ENCODE assay signal across 1 cellular context in the genomic region with DNA sequence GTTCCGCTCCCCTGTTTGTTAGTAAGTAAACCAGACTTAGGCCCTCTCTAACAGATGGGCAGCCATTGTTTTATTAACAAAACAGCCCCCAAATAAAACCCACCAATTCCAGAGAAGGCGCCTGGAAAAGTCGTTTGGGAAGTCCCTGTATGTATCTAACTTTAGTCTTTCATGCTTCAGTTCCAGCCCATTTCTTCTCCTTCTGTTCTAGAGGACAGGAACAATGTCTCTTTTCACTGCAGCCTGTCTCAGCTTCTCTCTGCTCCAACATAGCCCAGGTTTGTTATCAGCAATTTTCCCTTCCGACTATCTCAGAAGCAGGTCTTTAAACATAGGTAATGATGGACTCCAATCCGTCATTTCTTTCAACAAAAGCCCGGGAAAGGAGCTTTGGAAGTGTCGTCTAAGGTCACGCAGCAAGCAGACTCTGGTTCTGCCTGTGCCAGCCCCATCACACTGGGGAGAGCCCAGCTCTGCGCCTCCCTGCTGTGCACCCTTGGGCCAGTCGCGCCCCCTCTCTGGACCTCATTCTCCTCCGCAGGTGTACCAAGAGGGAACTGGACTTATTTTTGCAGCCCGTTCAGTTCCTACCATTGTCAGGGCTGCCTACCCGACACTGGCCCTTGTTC.
TF ChIP-seq lines count a peak whose summit lies in the region.

No MANE protein-coding gene starts in this region.

TF ChIP-seq in GM12878, 131 proteins besides CTCF, POLR2A, EP300 and RAD21 (continued from another document and continues in another):
- TF ChIP-seq LARP7 (IDR thresholded peaks at IDR 0.05), result peak; percentile 67
- TF ChIP-seq MTA2 (IDR thresholded peaks at IDR 0.05; ENCODE audit: low read depth), result no peak
- TF ChIP-seq, protein P1, sequence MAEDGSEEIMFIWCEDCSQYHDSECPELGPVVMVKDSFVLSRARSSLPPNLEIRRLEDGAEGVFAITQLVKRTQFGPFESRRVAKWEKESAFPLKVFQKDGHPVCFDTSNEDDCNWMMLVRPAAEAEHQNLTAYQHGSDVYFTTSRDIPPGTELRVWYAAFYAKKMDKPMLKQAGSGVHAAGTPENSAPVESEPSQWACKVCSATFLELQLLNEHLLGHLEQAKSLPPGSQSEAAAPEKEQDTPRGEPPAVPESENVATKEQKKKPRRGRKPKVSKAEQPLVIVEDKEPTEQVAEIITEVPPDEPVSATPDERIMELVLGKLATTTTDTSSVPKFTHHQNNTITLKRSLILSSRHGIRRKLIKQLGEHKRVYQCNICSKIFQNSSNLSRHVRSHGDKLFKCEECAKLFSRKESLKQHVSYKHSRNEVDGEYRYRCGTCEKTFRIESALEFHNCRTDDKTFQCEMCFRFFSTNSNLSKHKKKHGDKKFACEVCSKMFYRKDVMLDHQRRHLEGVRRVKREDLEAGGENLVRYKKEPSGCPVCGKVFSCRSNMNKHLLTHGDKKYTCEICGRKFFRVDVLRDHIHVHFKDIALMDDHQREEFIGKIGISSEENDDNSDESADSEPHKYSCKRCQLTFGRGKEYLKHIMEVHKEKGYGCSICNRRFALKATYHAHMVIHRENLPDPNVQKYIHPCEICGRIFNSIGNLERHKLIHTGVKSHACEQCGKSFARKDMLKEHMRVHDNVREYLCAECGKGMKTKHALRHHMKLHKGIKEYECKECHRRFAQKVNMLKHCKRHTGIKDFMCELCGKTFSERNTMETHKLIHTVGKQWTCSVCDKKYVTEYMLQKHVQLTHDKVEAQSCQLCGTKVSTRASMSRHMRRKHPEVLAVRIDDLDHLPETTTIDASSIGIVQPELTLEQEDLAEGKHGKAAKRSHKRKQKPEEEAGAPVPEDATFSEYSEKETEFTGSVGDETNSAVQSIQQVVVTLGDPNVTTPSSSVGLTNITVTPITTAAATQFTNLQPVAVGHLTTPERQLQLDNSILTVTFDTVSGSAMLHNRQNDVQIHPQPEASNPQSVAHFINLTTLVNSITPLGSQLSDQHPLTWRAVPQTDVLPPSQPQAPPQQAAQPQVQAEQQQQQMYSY (CRISPR knock-in tag; IDR thresholded peaks at IDR 0.05), result no peak
- TF ChIP-seq RB1 (IDR thresholded peaks at IDR 0.05; ENCODE audit: borderline replicate concordance), result peak; percentile 14; the same call in 1 of the 2 replicates
- TF ChIP-seq RELA (IDR thresholded peaks at IDR 0.05; ENCODE audit: borderline replicate concordance, partially characterized antibody), result peak; percentile 11
- TF ChIP-seq ASH2L (IDR thresholded peaks at IDR 0.05; ENCODE audit: borderline replicate concordance, low read depth), result no peak
- TF ChIP-seq CHD2 (IDR thresholded peaks at IDR 0.05; ENCODE audit: borderline replicate concordance, low read depth, low read length), result no peak
- TF ChIP-seq WRNIP1 (IDR thresholded peaks at IDR 0.05; ENCODE audit: borderline replicate concordance, low read depth, low read length), result peak; percentile 81; the same call in 1 of the 2 replicates
- TF ChIP-seq CREM (IDR thresholded peaks at IDR 0.05; ENCODE audit: low read depth), result no peak
- peak; percentile 36; the same call in 1 of the 3 replicates for TF ChIP-seq POU2F2 (IDR thresholded peaks at IDR 0.05; ENCODE audit: borderline replicate concordance, low read depth, low read length)
- TF ChIP-seq CBX3 (IDR thresholded peaks at IDR 0.05; ENCODE audit: borderline replicate concordance, low read depth), result no peak
- TF ChIP-seq MYB (IDR thresholded peaks at IDR 0.05; ENCODE audit: borderline replicate concordance, low read depth, low read length), result no peak
- TF ChIP-seq ZNF274 (IDR thresholded peaks at IDR 0.05; ENCODE audit: insufficient read depth, insufficient read length), result no peak
- no peak for TF ChIP-seq SMAD1 (IDR thresholded peaks at IDR 0.05; ENCODE audit: low read depth, partially characterized antibody)
- no peak for TF ChIP-seq ZNF622 (IDR thresholded peaks at IDR 0.05)
- 0 out of 2 replicates have a peak, but pooled peaks have one; percentile 60 for TF ChIP-seq STAT1 (conservative IDR thresholded peaks at IDR 0.05)
- TF ChIP-seq GATAD2B (conservative IDR thresholded peaks at IDR 0.05; ENCODE audit: low read depth), result peak; percentile 8; the same call in 1 of the 2 replicates
- TF ChIP-seq, protein P2, sequence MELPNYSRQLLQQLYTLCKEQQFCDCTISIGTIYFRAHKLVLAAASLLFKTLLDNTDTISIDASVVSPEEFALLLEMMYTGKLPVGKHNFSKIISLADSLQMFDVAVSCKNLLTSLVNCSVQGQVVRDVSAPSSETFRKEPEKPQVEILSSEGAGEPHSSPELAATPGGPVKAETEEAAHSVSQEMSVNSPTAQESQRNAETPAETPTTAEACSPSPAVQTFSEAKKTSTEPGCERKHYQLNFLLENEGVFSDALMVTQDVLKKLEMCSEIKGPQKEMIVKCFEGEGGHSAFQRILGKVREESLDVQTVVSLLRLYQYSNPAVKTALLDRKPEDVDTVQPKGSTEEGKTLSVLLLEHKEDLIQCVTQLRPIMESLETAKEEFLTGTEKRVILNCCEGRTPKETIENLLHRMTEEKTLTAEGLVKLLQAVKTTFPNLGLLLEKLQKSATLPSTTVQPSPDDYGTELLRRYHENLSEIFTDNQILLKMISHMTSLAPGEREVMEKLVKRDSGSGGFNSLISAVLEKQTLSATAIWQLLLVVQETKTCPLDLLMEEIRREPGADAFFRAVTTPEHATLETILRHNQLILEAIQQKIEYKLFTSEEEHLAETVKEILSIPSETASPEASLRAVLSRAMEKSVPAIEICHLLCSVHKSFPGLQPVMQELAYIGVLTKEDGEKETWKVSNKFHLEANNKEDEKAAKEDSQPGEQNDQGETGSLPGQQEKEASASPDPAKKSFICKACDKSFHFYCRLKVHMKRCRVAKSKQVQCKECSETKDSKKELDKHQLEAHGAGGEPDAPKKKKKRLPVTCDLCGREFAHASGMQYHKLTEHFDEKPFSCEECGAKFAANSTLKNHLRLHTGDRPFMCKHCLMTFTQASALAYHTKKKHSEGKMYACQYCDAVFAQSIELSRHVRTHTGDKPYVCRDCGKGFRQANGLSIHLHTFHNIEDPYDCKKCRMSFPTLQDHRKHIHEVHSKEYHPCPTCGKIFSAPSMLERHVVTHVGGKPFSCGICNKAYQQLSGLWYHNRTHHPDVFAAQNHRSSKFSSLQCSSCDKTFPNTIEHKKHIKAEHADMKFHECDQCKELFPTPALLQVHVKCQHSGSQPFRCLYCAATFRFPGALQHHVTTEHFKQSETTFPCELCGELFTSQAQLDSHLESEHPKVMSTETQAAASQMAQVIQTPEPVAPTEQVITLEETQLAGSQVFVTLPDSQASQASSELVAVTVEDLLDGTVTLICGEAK (IDR thresholded peaks at IDR 0.05; ENCODE audit: borderline replicate concordance), result no peak
- TF ChIP-seq, protein P3, sequence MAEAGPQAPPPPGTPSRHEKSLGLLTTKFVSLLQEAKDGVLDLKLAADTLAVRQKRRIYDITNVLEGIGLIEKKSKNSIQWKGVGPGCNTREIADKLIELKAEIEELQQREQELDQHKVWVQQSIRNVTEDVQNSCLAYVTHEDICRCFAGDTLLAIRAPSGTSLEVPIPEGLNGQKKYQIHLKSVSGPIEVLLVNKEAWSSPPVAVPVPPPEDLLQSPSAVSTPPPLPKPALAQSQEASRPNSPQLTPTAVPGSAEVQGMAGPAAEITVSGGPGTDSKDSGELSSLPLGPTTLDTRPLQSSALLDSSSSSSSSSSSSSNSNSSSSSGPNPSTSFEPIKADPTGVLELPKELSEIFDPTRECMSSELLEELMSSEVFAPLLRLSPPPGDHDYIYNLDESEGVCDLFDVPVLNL (IDR thresholded peaks at IDR 0.05; ENCODE audit: low read depth, low read length), result no peak
- TF ChIP-seq SRF (IDR thresholded peaks at IDR 0.05; ENCODE audit: low read depth in 2 of 2, low read length in 2 of 2), result no peak
- peak; percentile 55; the same call in 1 of the 2 replicates for TF ChIP-seq SIN3A (IDR thresholded peaks at IDR 0.05; ENCODE audit: low read depth, low read length)
- TF ChIP-seq ZNF24 (IDR thresholded peaks at IDR 0.05), result no peak
- TF ChIP-seq SUZ12 (IDR thresholded peaks at IDR 0.05; ENCODE audit: unreplicated experiment), result no peak
- no peak for TF ChIP-seq HSF1 (IDR thresholded peaks at IDR 0.05; ENCODE audit: low read depth, low read length)
- TF ChIP-seq TCF12 (IDR thresholded peaks at IDR 0.05; ENCODE audit: low read depth, low read length), result no peak
- peak; percentile 59 for TF ChIP-seq POLR2AphosphoS5 (IDR thresholded peaks at IDR 0.05; ENCODE audit: low read length)
- TF ChIP-seq MEF2A (IDR thresholded peaks at IDR 0.05; ENCODE audit: insufficient read depth, low read depth, low read length), result no peak
- no peak for TF ChIP-seq E2F8 (IDR thresholded peaks at IDR 0.05; ENCODE audit: low read depth, partially characterized antibody)
- peak; percentile 29; the same call in 1 of the 2 replicates for TF ChIP-seq ZNF687 (IDR thresholded peaks at IDR 0.05)
- TF ChIP-seq, protein P4, sequence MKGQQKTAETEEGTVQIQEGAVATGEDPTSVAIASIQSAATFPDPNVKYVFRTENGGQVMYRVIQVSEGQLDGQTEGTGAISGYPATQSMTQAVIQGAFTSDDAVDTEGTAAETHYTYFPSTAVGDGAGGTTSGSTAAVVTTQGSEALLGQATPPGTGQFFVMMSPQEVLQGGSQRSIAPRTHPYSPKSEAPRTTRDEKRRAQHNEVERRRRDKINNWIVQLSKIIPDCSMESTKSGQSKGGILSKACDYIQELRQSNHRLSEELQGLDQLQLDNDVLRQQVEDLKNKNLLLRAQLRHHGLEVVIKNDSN (IDR thresholded peaks at IDR 0.05; ENCODE audit: borderline replicate concordance, extremely low read length, insufficient read depth, low read depth, low read length), result no peak
- TF ChIP-seq NFIC (IDR thresholded peaks at IDR 0.05; ENCODE audit: low read depth, low read length), result no peak
- peak; percentile 72; the same call in 1 of the 2 replicates for TF ChIP-seq ZNF217 (IDR thresholded peaks at IDR 0.05)
- TF ChIP-seq RUNX3 (IDR thresholded peaks at IDR 0.05; ENCODE audit: low read length), result no peak
- no peak for TF ChIP-seq MEF2B (IDR thresholded peaks at IDR 0.05; ENCODE audit: partially characterized antibody, poor library complexity, severe bottlenecking)
- no peak for TF ChIP-seq ESRRA (IDR thresholded peaks at IDR 0.05; ENCODE audit: low read length)
- TF ChIP-seq, protein P5, sequence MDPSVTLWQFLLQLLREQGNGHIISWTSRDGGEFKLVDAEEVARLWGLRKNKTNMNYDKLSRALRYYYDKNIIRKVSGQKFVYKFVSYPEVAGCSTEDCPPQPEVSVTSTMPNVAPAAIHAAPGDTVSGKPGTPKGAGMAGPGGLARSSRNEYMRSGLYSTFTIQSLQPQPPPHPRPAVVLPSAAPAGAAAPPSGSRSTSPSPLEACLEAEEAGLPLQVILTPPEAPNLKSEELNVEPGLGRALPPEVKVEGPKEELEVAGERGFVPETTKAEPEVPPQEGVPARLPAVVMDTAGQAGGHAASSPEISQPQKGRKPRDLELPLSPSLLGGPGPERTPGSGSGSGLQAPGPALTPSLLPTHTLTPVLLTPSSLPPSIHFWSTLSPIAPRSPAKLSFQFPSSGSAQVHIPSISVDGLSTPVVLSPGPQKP (IDR thresholded peaks at IDR 0.05; ENCODE audit: low read depth, low read length), result no peak
- peak; percentile 27 for TF ChIP-seq MXI1 (IDR thresholded peaks at IDR 0.05; ENCODE audit: low read depth, low read length)
- TF ChIP-seq SMAD5 (IDR thresholded peaks at IDR 0.05; ENCODE audit: low read depth), result no peak
